ENCODE assay signal across 1 cellular context in the genomic region with DNA sequence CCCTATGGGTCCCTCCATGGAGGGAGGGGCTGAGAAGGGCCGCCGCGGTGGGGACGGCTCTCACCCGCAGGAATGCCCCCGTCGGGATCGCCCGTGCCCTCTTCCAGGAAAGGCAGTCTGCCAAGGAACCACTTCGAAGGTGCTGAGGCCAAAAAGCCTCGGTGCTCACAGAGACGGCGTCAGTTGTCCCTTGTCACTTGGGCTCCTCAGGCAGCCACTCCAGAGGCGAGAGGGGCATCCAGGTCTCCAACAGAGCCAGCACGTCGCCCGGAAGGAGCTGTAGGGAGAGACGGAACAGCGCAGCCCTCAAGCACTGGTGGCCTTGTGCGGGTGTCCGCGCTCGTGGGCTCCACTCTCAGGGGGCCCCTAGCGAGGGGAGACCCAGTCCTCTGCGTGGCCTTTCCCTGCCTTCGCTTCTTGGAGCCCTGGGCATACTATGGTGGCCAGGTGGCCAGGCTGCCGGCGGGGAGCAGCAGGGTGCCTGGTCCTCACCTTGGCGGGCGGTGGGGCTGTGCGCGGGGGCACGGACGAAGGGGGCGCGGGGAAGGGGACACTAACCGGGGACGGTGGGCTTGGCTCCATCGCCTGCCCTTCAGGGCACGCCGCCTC.
TF ChIP-seq lines count a peak whose summit lies in the region.

No MANE protein-coding gene starts in this region.

TF ChIP-seq in IMR-90, 13 proteins besides CTCF, POLR2A, EP300 and RAD21:
- TF ChIP-seq CEBPB (IDR thresholded peaks at IDR 0.05; ENCODE audit: low read depth, low read length) (no peak), SMC3 (IDR thresholded peaks at IDR 0.05; ENCODE audit: low read depth, low read length) (no peak), NFE2L2 (IDR thresholded peaks at IDR 0.05; ENCODE audit: low read depth, low read length) (no peak), MXI1 (IDR thresholded peaks at IDR 0.05; ENCODE audit: borderline replicate concordance, low read depth, low read length) (no peak), CHD1 (IDR thresholded peaks at IDR 0.05; ENCODE audit: low read depth, low read length) (no peak), RFX5 (IDR thresholded peaks at IDR 0.05; ENCODE audit: low read depth, low read length) (no peak)
- TF ChIP-seq, protein P1, sequence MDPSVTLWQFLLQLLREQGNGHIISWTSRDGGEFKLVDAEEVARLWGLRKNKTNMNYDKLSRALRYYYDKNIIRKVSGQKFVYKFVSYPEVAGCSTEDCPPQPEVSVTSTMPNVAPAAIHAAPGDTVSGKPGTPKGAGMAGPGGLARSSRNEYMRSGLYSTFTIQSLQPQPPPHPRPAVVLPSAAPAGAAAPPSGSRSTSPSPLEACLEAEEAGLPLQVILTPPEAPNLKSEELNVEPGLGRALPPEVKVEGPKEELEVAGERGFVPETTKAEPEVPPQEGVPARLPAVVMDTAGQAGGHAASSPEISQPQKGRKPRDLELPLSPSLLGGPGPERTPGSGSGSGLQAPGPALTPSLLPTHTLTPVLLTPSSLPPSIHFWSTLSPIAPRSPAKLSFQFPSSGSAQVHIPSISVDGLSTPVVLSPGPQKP (IDR thresholded peaks at IDR 0.05; ENCODE audit: borderline replicate concordance, low read depth, low read length), result no peak
- TF ChIP-seq, protein P2, sequence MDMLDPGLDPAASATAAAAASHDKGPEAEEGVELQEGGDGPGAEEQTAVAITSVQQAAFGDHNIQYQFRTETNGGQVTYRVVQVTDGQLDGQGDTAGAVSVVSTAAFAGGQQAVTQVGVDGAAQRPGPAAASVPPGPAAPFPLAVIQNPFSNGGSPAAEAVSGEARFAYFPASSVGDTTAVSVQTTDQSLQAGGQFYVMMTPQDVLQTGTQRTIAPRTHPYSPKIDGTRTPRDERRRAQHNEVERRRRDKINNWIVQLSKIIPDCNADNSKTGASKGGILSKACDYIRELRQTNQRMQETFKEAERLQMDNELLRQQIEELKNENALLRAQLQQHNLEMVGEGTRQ (IDR thresholded peaks at IDR 0.05; ENCODE audit: low read depth, low read length), result no peak
